Comparison of ENCODE assay signal across 8 cellular contexts in the genomic region with DNA sequence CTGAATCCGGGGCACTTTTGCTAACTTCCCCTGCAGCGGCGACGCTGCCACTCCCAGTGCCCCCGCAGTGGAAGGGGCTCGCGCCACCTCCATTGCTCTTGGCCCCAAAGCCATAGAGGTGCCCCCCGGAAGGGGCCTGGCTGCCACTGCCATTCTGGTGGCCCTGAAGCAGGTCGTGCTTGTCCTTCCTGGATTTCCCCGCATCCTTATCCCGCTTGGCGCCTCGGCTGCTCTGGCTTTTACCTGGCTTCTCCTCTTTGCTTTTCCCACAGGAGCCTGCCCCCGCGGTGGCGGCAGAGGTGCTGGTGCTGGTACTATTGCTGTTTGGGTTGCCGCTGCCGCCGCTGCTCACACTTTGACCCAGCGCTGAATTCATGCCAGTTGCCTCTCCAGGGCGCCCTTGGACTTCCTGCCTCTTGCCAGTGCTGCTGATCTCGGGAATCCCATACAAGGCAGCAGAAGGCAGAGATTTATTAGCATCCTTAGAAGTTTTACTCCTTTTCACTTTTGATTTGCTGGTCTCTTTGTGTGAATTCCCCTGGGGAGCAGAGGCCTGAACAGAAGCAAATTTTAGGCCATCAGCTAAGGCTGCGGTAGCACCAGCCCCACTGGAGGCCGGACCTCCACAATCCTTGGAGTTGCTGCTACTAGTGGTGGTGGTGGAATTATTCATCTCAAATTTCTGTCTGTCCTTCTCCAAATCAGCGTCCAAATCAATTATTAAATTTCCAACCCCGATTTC. TPM values are rescaled to one million over a fixed set of nuclear protein-coding genes. Genes with fewer than 3 reads are reported as not detected.
DNase-seq lines count a peak whose midpoint lies in the region; ATAC-seq and TF ChIP-seq lines count a peak whose summit lies in the region.

No MANE protein-coding gene starts in this region.

- no peaks in the 10 kb centered on the region for H3K9me3 ChIP-seq in colonic mucosa
- no peaks in the 10 kb centered on the region for H3K9me3 ChIP-seq in lung (ENCODE audit: control insufficient read depth in 2 of 2, insufficient read depth in 1 of 2, low read length in 1 of 2)
- no peaks in the 10 kb centered on the region for H3K9me3 ChIP-seq in upper lobe of right lung

- H3K4me1 ChIP-seq in colonic mucosa = no peaks in the 10 kb centered on the region
- H3K4me1 ChIP-seq in lung (ENCODE audit: control insufficient read depth in 2 of 2, insufficient read depth in 2 of 2, low read length in 2 of 2) = peaks cover 1 to 20% of the 10 kb centered on the region in 2 donors
- H3K4me1 ChIP-seq in upper lobe of right lung = peaks cover 9% of the 10 kb centered on the region

- DNase-seq in NCI-H1092 treated with DMSO at 0.1 percent for 48 hours (lab: John Stamatoyannopoulos, UW) = peak; percentile 36
- DNase-seq in NCI-H1092 (lab: John Stamatoyannopoulos, UW) = no peak
- DNase-seq in colonic mucosa = peak; percentile 78
- DNase-seq in lung (ENCODE audit: low spot score) = peak; percentile 59
- DNase-seq in upper lobe of right lung = peak; percentile 78
- DNase-seq in activated CD4-positive, alpha-beta T cell treated with anti-CD3 and anti-CD28 coated beads for 4 hours = no peak

- H3K27me3 ChIP-seq in colonic mucosa (no peaks in the 10 kb centered on the region), lung (ENCODE audit: control insufficient read depth, insufficient read depth) (no peaks in the 10 kb centered on the region), upper lobe of right lung (no peaks in the 10 kb centered on the region)

- ATAC-seq in lung (ENCODE audit: insufficient read depth, low FRiP score) (no peak), upper lobe of right lung (peak; percentile 35), HG02678 (IDR thresholded peaks at IDR 0.05; ENCODE audit: unreplicated experiment) (no peak), HG03025 (IDR thresholded peaks at IDR 0.05; ENCODE audit: low FRiP score, unreplicated experiment) (no peak)

- intact Hi-C loops in colonic mucosa (cut with DNase I) (loop anchor here (5.0 kb wide), 1 partner anchor 82 kb away; no protein-coding TSS in a partner anchor), upper lobe of right lung (cut with DNase I) (no loop called here)

- WGBS in lung, 2 donors = 10 to 14% methylated on average over 26 of the region's 26 CpGs

- TF ChIP-seq CTCF in colonic mucosa (IDR thresholded peaks at IDR 0.05) (no peak), lung (IDR thresholded peaks at IDR 0.05; ENCODE audit: control extremely low read depth, extremely low read depth) (no peak), upper lobe of right lung (IDR thresholded peaks at IDR 0.05) (no peak)

- peak overlapping the region; percentile 89 to 95 for H3K9ac ChIP-seq in colonic mucosa (ENCODE audit: low read depth in 2 of 2, low read length in 2 of 2)

- H3K4me3 ChIP-seq in colonic mucosa (peak overlapping the region; percentile 52), lung (peak overlapping the region; percentile 80), upper lobe of right lung (peak overlapping the region; percentile 70)

- H3K27ac ChIP-seq in colonic mucosa = peak overlapping the region; percentile 94
- H3K27ac ChIP-seq in lung (ENCODE audit: low read depth in 1 of 2, low read length in 1 of 2) = peak overlapping the region; percentile 97
- H3K27ac ChIP-seq in upper lobe of right lung = peak overlapping the region; percentile 91

- H3K36me3 ChIP-seq in colonic mucosa (no peaks in the 10 kb centered on the region), lung (ENCODE audit: control insufficient read depth in 2 of 2, insufficient read depth in 2 of 2, low read length in 2 of 2) (no peaks in the 10 kb centered on the region), upper lobe of right lung (no peaks in the 10 kb centered on the region)

RNA-seq across cellular contexts. Expression of a gene that starts 2.1 kb away (rescaled TPM):
- total RNA-seq in colonic mucosa (10 to 100 TPM; 14.6 to 20.0 TPM), lung (10 to 100 TPM; 22.8 to 83.2 TPM), upper lobe of right lung (32.1 TPM)
- polyA plus RNA-seq in lung = 10 to 100 TPM in 1 of 2 donors, 1 to 10 TPM in 1; 9.5 to 18.0 TPM

Comparison
In these comparisons a context has a peak if more than half of its experiments do, and no peak if none do; other contexts are left out.
1. DNase-seq: peak in NCI-H1092 treated with DMSO at 0.1 percent for 48 hours (single experiment), colonic mucosa (single experiment), lung (single experiment) and upper lobe of right lung (single experiment); none in NCI-H1092 (single experiment) and activated CD4-positive, alpha-beta T cell treated with anti-CD3 and anti-CD28 coated beads for 4 hours (0 of 2).
2. Peak in every context shown above with its lines, with median percentiles within 50 percentile points of each other: H3K27ac ChIP-seq and H3K4me3 ChIP-seq.